In the genomic region with DNA sequence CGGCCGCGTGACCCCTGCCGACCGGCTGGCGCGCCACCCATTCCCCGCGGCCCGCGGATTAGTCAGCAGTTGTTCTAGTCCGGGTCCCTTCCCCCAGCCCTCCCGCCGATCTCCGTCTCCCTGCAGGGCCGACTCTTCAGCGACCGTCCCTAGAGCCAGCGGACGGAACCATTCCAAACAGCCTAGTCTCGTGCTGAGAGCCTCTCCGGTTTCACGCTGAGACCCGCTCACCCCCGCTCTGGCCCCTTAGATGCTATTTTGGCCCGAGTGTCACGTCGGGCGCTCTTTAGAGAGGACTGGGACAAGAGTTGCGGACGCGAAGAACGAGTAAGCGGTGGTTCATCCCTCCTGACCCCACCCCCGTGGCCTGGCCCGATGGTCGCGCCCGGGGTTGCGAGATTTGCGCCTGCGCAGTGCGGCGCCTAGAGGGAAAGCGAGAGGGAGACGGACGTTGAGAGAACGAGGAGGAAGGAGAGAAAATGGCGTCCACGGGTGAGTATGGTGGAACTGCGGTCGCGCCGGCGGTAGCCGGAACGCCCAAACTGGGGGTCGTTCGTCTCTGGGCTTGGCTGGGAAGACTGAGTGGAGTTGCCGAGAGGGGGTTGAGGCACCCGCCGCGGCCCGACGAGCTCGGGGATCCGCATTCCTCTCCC, we compare ENCODE assay signal across 1 cellular context.
A peak's percentile ranks its signal among the peaks of the same experiment; 100 is the strongest.
TF ChIP-seq lines count a peak whose summit lies in the region.

A gene with protein sequence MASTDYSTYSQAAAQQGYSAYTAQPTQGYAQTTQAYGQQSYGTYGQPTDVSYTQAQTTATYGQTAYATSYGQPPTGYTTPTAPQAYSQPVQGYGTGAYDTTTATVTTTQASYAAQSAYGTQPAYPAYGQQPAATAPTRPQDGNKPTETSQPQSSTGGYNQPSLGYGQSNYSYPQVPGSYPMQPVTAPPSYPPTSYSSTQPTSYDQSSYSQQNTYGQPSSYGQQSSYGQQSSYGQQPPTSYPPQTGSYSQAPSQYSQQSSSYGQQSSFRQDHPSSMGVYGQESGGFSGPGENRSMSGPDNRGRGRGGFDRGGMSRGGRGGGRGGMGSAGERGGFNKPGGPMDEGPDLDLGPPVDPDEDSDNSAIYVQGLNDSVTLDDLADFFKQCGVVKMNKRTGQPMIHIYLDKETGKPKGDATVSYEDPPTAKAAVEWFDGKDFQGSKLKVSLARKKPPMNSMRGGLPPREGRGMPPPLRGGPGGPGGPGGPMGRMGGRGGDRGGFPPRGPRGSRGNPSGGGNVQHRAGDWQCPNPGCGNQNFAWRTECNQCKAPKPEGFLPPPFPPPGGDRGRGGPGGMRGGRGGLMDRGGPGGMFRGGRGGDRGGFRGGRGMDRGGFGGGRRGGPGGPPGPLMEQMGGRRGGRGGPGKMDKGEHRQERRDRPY (plus strand): TSS at position 411 of the 653 bp plus-strand sequence. CDS start 69 bp downstream, at position 480.
TSS of gene RHBDD3 (minus strand) at position 124 of the 653 bp plus-strand sequence. CDS start 2,355 bp downstream, outside the sequence.

TF ChIP-seq in HepG2, 621 proteins besides CTCF, POLR2A, EP300 and RAD21 (continued from another document and continues in another):
- 0 out of 2 replicates have a peak, but pooled peaks have one; percentile 30 for TF ChIP-seq ZBTB14 (CRISPR knock-in tag; IDR thresholded peaks at IDR 0.05)
- TF ChIP-seq ARID2 (CRISPR knock-in tag; IDR thresholded peaks at IDR 0.05; ENCODE audit: borderline replicate concordance) = peak; percentile 89; the same call in 1 of the 2 replicates
- no peak for TF ChIP-seq RARG (CRISPR knock-in tag; IDR thresholded peaks at IDR 0.05; ENCODE audit: low read depth)
- peak; percentile 16; the same call in 1 of the 2 replicates for TF ChIP-seq MXD1 (CRISPR knock-in tag; IDR thresholded peaks at IDR 0.05)
- TF ChIP-seq ZGPAT (CRISPR knock-in tag; IDR thresholded peaks at IDR 0.05) = peak; percentile 71
- peak; percentile 14; the same call in 1 of the 2 replicates for TF ChIP-seq ZNF274 (CRISPR knock-in tag; IDR thresholded peaks at IDR 0.05)
- TF ChIP-seq, protein P1, sequence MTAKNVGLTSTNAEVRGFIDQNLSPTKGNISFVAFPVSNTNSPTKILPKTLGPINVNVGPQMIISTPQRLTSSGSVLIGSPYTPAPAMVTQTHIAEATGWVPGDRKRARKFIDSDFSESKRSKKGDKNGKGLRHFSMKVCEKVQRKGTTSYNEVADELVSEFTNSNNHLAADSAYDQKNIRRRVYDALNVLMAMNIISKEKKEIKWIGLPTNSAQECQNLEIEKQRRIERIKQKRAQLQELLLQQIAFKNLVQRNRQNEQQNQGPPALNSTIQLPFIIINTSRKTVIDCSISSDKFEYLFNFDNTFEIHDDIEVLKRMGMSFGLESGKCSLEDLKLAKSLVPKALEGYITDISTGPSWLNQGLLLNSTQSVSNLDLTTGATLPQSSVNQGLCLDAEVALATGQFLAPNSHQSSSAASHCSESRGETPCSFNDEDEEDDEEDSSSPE (CRISPR knock-in tag; IDR thresholded peaks at IDR 0.05) = peak; percentile 42; the same call in 1 of the 2 replicates
- TF ChIP-seq U2AF1 (optimal IDR thresholded peaks at IDR 0.05; ENCODE audit: low read depth, low read length) = peak; percentile 9
- peak; percentile 81; the same call in 1 of the 2 replicates for TF ChIP-seq ZSCAN29 (CRISPR knock-in tag; conservative IDR thresholded peaks at IDR 0.05)
- peak; percentile 53 to 57 for TF ChIP-seq MAFK (conservative IDR thresholded peaks at IDR 0.05 in 1 of 2, IDR thresholded peaks at IDR 0.05 in 1 of 2; ENCODE audit: low read length in 2 of 2)
- TF ChIP-seq FOXK2 (IDR thresholded peaks at IDR 0.05) = peak; percentile 99
- 0 out of 2 replicates have a peak, but pooled peaks have one; percentile 27 for TF ChIP-seq MED13 (CRISPR knock-in tag; IDR thresholded peaks at IDR 0.05)
- TF ChIP-seq SRSF1 (optimal IDR thresholded peaks at IDR 0.05; ENCODE audit: low read depth, low read length) = peak; percentile 48
- no peak for TF ChIP-seq ZBTB33 (CRISPR knock-in tag; IDR thresholded peaks at IDR 0.05)
- TF ChIP-seq HMGXB3 (CRISPR knock-in tag; IDR thresholded peaks at IDR 0.05; ENCODE audit: borderline replicate concordance) = peak; percentile 38; the same call in 1 of the 2 replicates
- no peak for TF ChIP-seq NONO (IDR thresholded peaks at IDR 0.05)
- peak; percentile 75 for TF ChIP-seq NONO (CRISPR knock-in tag; conservative IDR thresholded peaks at IDR 0.05)
- TF ChIP-seq CENPT (CRISPR knock-in tag; IDR thresholded peaks at IDR 0.05; ENCODE audit: low read depth) = peak; percentile 39; the same call in 1 of the 2 replicates
- TF ChIP-seq ZSCAN22 (CRISPR knock-in tag; IDR thresholded peaks at IDR 0.05) = peak; percentile 48; the same call in 1 of the 2 replicates
- peak; percentile 52; the same call in 1 of the 2 replicates for TF ChIP-seq PHF20 (CRISPR knock-in tag; IDR thresholded peaks at IDR 0.05)
- TF ChIP-seq ZNF282 (IDR thresholded peaks at IDR 0.05; ENCODE audit: partially characterized antibody) = no peak
- no peak for TF ChIP-seq SOX13 (IDR thresholded peaks at IDR 0.05)
- no peak; a peak in 1 of 4 replicates for TF ChIP-seq SOX13 (CRISPR knock-in tag; conservative IDR thresholded peaks at IDR 0.05 in 1 of 2, IDR thresholded peaks at IDR 0.05 in 1 of 2)
- no peak for TF ChIP-seq U2AF2 (IDR thresholded peaks at IDR 0.05; ENCODE audit: low read depth, low read length)
- no peak for TF ChIP-seq SOX6 (IDR thresholded peaks at IDR 0.05)
- peak; percentile 69; the same call in 1 of the 2 replicates for TF ChIP-seq SOX6 (CRISPR knock-in tag; IDR thresholded peaks at IDR 0.05)
- 0 out of 2 replicates have a peak, but pooled peaks have one; percentile 47 for TF ChIP-seq ZNF552 (CRISPR knock-in tag; IDR thresholded peaks at IDR 0.05; ENCODE audit: borderline replicate concordance)
- TF ChIP-seq, protein P2, sequence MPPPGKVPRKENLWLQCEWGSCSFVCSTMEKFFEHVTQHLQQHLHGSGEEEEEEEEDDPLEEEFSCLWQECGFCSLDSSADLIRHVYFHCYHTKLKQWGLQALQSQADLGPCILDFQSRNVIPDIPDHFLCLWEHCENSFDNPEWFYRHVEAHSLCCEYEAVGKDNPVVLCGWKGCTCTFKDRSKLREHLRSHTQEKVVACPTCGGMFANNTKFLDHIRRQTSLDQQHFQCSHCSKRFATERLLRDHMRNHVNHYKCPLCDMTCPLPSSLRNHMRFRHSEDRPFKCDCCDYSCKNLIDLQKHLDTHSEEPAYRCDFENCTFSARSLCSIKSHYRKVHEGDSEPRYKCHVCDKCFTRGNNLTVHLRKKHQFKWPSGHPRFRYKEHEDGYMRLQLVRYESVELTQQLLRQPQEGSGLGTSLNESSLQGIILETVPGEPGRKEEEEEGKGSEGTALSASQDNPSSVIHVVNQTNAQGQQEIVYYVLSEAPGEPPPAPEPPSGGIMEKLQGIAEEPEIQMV (CRISPR knock-in tag; IDR thresholded peaks at IDR 0.05; ENCODE audit: low read depth) = peak; percentile 47; the same call in 1 of the 2 replicates
- TF ChIP-seq DNMT3B (CRISPR knock-in tag; conservative IDR thresholded peaks at IDR 0.05) = peak; percentile 56; the same call in 1 of the 2 replicates
- TF ChIP-seq ZNF317 (CRISPR knock-in tag; IDR thresholded peaks at IDR 0.05) = peak; percentile 94
- TF ChIP-seq POGZ (CRISPR knock-in tag; IDR thresholded peaks at IDR 0.05) = peak; percentile 75
- TF ChIP-seq ZBTB7B (CRISPR knock-in tag; IDR thresholded peaks at IDR 0.05) = 0 out of 2 replicates have a peak, but pooled peaks have one; percentile 16
- TF ChIP-seq ZMAT3 (CRISPR knock-in tag; conservative IDR thresholded peaks at IDR 0.05) = peak; percentile 62; the same call in 1 of the 2 replicates
- peak; percentile 40 for TF ChIP-seq SKI (IDR thresholded peaks at IDR 0.05; ENCODE audit: partially characterized antibody)
- TF ChIP-seq, protein P3, sequence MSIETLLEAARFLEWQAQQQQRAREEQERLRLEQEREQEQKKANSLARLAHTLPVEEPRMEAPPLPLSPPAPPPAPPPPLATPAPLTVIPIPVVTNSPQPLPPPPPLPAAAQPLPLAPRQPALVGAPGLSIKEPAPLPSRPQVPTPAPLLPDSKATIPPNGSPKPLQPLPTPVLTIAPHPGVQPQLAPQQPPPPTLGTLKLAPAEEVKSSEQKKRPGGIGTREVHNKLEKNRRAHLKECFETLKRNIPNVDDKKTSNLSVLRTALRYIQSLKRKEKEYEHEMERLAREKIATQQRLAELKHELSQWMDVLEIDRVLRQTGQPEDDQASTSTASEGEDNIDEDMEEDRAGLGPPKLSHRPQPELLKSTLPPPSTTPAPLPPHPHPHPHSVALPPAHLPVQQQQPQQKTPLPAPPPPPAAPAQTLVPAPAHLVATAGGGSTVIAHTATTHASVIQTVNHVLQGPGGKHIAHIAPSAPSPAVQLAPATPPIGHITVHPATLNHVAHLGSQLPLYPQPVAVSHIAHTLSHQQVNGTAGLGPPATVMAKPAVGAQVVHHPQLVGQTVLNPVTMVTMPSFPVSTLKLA (IDR thresholded peaks at IDR 0.05) = no peak
- TF ChIP-seq CREM (IDR thresholded peaks at IDR 0.05) = peak; percentile 61; the same call in 1 of the 2 replicates
- no peak for TF ChIP-seq CREM (CRISPR knock-in tag; IDR thresholded peaks at IDR 0.05)
- 0 out of 2 replicates have a peak, but pooled peaks have one; percentile 14 for TF ChIP-seq HNRNPL (IDR thresholded peaks at IDR 0.05; ENCODE audit: low read depth, low read length)
